ENCODE assay signal across 1 cellular context in the genomic region with DNA sequence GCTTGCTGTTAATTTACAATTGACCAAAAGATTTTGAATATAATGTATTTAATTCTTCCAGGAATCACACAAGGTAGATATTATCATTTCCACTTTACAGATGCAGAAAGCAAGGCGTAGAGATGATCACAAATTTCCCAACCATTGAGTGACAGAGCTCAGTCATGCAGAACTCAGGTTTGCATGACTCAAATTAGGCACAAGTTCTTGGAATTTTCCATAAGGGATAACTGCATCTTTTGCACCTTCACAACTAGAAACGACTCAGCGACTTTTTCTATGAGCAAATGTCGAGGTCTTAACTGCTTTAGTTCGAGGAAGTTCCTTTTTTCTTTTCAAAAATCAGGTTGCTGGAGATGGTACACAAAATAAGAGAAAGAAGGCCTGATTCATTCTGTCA.
TF ChIP-seq lines count a peak whose summit lies in the region.

No MANE protein-coding gene starts in this region.

TF ChIP-seq in GM23338, 12 proteins besides CTCF, POLR2A, EP300 and RAD21 (continued from another document):
- TF ChIP-seq, protein P1, sequence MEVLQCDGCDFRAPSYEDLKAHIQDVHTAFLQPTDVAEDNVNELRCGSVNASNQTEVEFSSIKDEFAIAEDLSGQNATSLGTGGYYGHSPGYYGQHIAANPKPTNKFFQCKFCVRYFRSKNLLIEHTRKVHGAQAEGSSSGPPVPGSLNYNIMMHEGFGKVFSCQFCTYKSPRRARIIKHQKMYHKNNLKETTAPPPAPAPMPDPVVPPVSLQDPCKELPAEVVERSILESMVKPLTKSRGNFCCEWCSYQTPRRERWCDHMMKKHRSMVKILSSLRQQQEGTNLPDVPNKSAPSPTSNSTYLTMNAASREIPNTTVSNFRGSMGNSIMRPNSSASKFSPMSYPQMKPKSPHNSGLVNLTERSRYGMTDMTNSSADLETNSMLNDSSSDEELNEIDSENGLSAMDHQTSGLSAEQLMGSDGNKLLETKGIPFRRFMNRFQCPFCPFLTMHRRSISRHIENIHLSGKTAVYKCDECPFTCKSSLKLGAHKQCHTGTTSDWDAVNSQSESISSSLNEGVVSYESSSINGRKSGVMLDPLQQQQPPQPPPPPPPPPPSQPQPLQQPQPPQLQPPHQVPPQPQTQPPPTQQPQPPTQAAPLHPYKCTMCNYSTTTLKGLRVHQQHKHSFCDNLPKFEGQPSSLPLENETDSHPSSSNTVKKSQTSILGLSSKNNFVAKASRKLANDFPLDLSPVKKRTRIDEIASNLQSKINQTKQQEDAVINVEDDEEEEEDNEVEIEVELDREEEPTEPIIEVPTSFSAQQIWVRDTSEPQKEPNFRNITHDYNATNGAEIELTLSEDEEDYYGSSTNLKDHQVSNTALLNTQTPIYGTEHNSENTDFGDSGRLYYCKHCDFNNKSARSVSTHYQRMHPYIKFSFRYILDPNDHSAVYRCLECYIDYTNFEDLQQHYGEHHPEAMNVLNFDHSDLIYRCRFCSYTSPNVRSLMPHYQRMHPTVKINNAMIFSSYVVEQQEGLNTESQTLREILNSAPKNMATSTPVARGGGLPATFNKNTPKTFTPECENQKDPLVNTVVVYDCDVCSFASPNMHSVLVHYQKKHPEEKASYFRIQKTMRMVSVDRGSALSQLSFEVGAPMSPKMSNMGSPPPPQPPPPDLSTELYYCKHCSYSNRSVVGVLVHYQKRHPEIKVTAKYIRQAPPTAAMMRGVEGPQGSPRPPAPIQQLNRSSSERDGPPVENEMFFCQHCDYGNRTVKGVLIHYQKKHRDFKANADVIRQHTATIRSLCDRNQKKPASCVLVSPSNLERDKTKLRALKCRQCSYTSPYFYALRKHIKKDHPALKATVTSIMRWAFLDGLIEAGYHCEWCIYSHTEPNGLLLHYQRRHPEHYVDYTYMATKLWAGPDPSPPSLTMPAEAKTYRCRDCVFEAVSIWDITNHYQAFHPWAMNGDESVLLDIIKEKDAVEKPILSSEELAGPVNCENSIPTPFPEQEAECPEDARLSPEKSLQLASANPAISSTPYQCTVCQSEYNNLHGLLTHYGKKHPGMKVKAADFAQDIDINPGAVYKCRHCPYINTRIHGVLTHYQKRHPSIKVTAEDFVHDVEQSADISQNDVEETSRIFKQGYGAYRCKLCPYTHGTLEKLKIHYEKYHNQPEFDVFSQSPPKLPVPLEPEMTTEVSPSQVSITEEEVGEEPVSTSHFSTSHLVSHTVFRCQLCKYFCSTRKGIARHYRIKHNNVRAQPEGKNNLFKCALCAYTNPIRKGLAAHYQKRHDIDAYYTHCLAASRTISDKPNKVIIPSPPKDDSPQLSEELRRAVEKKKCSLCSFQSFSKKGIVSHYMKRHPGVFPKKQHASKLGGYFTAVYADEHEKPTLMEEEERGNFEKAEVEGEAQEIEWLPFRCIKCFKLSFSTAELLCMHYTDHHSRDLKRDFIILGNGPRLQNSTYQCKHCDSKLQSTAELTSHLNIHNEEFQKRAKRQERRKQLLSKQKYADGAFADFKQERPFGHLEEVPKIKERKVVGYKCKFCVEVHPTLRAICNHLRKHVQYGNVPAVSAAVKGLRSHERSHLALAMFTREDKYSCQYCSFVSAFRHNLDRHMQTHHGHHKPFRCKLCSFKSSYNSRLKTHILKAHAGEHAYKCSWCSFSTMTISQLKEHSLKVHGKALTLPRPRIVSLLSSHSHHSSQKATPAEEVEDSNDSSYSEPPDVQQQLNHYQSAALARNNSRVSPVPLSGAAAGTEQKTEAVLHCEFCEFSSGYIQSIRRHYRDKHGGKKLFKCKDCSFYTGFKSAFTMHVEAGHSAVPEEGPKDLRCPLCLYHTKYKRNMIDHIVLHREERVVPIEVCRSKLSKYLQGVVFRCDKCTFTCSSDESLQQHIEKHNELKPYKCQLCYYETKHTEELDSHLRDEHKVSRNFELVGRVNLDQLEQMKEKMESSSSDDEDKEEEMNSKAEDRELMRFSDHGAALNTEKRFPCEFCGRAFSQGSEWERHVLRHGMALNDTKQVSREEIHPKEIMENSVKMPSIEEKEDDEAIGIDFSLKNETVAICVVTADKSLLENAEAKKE (CRISPR knock-in tag; IDR thresholded peaks at IDR 0.05): no peak
- TF ChIP-seq ZNF114 (CRISPR knock-in tag; IDR thresholded peaks at IDR 0.05): no peak
- TF ChIP-seq, protein P2, sequence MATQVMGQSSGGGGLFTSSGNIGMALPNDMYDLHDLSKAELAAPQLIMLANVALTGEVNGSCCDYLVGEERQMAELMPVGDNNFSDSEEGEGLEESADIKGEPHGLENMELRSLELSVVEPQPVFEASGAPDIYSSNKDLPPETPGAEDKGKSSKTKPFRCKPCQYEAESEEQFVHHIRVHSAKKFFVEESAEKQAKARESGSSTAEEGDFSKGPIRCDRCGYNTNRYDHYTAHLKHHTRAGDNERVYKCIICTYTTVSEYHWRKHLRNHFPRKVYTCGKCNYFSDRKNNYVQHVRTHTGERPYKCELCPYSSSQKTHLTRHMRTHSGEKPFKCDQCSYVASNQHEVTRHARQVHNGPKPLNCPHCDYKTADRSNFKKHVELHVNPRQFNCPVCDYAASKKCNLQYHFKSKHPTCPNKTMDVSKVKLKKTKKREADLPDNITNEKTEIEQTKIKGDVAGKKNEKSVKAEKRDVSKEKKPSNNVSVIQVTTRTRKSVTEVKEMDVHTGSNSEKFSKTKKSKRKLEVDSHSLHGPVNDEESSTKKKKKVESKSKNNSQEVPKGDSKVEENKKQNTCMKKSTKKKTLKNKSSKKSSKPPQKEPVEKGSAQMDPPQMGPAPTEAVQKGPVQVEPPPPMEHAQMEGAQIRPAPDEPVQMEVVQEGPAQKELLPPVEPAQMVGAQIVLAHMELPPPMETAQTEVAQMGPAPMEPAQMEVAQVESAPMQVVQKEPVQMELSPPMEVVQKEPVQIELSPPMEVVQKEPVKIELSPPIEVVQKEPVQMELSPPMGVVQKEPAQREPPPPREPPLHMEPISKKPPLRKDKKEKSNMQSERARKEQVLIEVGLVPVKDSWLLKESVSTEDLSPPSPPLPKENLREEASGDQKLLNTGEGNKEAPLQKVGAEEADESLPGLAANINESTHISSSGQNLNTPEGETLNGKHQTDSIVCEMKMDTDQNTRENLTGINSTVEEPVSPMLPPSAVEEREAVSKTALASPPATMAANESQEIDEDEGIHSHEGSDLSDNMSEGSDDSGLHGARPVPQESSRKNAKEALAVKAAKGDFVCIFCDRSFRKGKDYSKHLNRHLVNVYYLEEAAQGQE (IDR thresholded peaks at IDR 0.05; ENCODE audit: unreplicated experiment): no peak
- TF ChIP-seq EZH2 (IDR thresholded peaks at IDR 0.05; ENCODE audit: low read depth, unreplicated experiment): no peak
- TF ChIP-seq STAT1 (IDR thresholded peaks at IDR 0.05; ENCODE audit: unreplicated experiment): no peak
- TF ChIP-seq EZH2phosphoT487 (IDR thresholded peaks at IDR 0.05; ENCODE audit: unreplicated experiment): no peak
